ENCODE assay signal across 9 cellular contexts in genomic region chr2:37648316-37649011, GRCh38. TPM values are rescaled to one million over a fixed set of nuclear protein-coding genes. Genes with fewer than 3 reads are reported as not detected.
DNase-seq lines count a peak whose midpoint lies in the region; TF ChIP-seq lines count a peak whose summit lies in the region.
"Had no signal": no experiment of that assay in that cellular context is flagged by ENCODE, and none has a peak within 500 bp of the region (broad histone marks: within the 10 kb centered on the region; RNA-seq: fewer than 3 reads in every experiment).

No MANE protein-coding gene starts in this region.

- H3K23ac ChIP-seq in mesendoderm (ENCODE audit: low read length) = no peak overlapping the region

- no peak overlapping the region for H3K9ac ChIP-seq in mesendoderm (ENCODE audit: low read length)

- no peaks in the 10 kb centered on the region for H3K27me3 ChIP-seq in mesendoderm (ENCODE audit: insufficient read depth, low read length, poor library complexity)

- H3K4me1 ChIP-seq in mesendoderm (ENCODE audit: control insufficient read depth, low read depth, low read length) = peaks cover 5% of the 10 kb centered on the region

- H4K5ac ChIP-seq in mesendoderm (ENCODE audit: low read length) = no peak overlapping the region

- H3K27ac ChIP-seq in angular gyrus (ENCODE audit: low read depth, low read length) (peak overlapping the region; percentile 34), mesendoderm (ENCODE audit: low read depth, low read length) (no peak overlapping the region)
- H3K27ac ChIP-seq: VCaP had no signal

- no peaks in the 10 kb centered on the region for H3K36me3 ChIP-seq in mesendoderm (ENCODE audit: control insufficient read depth, insufficient read depth, low read length)

- in situ Hi-C loops in GM13976 (cut with MboI; ENCODE audit: low sequenced_read_pairs, unreplicated experiment) = no loop called here

- H2BK15ac ChIP-seq in mesendoderm (replicated peaks; ENCODE audit: low read depth) = no peak overlapping the region

- no peak overlapping the region for H2AK5ac ChIP-seq in mesendoderm (ENCODE audit: low read length)

- no peak overlapping the region for H2BK5ac ChIP-seq in mesendoderm (ENCODE audit: low read length)

- no peak overlapping the region for H4K8ac ChIP-seq in mesendoderm (ENCODE audit: low read depth, low read length)

- H3K4me3 ChIP-seq in mesendoderm (ENCODE audit: low read length) = no peak overlapping the region

- peak; percentile 27 for DNase-seq in stimulated activated naive CD4-positive, alpha-beta T cell treated with Interleukin-2 at 50 U/mL for 16 hours (lab: John Stamatoyannopoulos, UW)
- DNase-seq in stimulated activated naive CD4-positive, alpha-beta T cell (lab: John Stamatoyannopoulos, UW) = no peak
- DNase-seq in mesendoderm (peak; percentile 27), SIG-M5 (lab: John Stamatoyannopoulos, UW) (no peak), COLO668 (lab: John Stamatoyannopoulos, UW; ENCODE audit: unreplicated experiment) (no peak), NCI-H1694 (lab: John Stamatoyannopoulos, UW) (no peak), GM13976 (ENCODE audit: low spot score) (no peak)

- H3K18ac ChIP-seq in mesendoderm (ENCODE audit: low read length) = no peak overlapping the region

- peaks cover 31% of the 10 kb centered on the region for H3K79me1 ChIP-seq in mesendoderm (ENCODE audit: low read length)

- H3K4me2 ChIP-seq in mesendoderm (ENCODE audit: low read length) = no peak overlapping the region

- peaks cover 28% of the 10 kb centered on the region for H3K79me2 ChIP-seq in mesendoderm (ENCODE audit: control insufficient read depth, insufficient read depth, low read length)

- WGBS in mesendoderm (ENCODE audit: extremely low coverage, insufficient coverage, low lambda C conversion rate) = no CpG with 5 or more reads among the region's 9 CpGs

- no peak overlapping the region for H3K4ac ChIP-seq in mesendoderm (ENCODE audit: low read depth, low read length)

- no peak overlapping the region for H2BK120ac ChIP-seq in mesendoderm (ENCODE audit: low read depth, low read length)

- no peak overlapping the region for H3K56ac ChIP-seq in mesendoderm (ENCODE audit: low read length)

- no peak for TF ChIP-seq CTCF in GM13976 (IDR thresholded peaks at IDR 0.05; ENCODE audit: borderline replicate concordance, control extremely low read depth, extremely low read depth, insufficient read depth, missing control alignments)

RNA-seq across cellular contexts. Expression of gene CDC42EP3, which starts 23.0 kb away (rescaled TPM):
- polyA plus RNA-seq in mesendoderm (2013, experiment 1 of 2) = 32.7 TPM
- 32.9 TPM for polyA plus RNA-seq in mesendoderm (2013, experiment 2 of 2)

Comparison
In these comparisons a context has a peak if more than half of its experiments do, and no peak if none do; other contexts are left out.
1. DNase-seq: peak in stimulated activated naive CD4-positive, alpha-beta T cell treated with Interleukin-2 at 50 U/mL for 16 hours (single experiment) and mesendoderm (single experiment); none in stimulated activated naive CD4-positive, alpha-beta T cell (0 of 6), SIG-M5 (single experiment), COLO668 (single experiment), NCI-H1694 (single experiment) and GM13976 (single experiment).